In the genomic region with DNA sequence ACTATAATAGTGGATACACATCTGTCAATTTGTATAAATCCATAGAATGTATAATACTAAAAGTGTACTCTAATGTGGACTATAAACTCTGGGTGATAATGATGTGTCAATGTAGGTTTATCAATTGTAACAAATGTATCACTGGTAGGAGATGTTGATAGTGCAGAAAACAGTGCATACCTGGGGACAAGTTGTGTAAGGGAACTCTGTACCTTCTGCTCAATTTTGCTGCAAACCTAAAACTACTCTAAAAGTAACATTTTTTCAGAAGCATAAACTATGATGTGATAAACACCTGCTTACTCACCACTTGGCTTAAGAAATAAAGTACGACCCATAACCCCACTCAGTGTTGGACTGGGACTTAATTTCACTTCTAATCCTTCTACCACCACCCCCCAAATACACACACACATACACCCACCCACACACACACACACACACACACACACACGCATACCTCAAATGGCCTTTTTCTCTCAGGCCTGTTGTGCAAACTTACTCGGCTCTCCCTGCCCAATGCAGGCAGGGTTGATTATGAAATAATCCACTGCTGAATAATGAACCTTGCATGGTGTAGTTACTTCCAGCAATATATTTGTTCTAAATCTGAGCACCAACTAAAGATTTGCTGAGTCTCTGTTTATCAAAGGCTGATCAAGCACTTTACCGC, we compare ENCODE assay signal across 21 cellular contexts.
"Had no signal": no experiment of that assay in that cellular context is flagged by ENCODE, and none has a peak within 500 bp of the region (broad histone marks: within the 10 kb centered on the region; RNA-seq: fewer than 3 reads in every experiment).

No MANE protein-coding gene starts in this region.

- H3K27me3 ChIP-seq: cardiac muscle cell, thyroid gland, upper lobe of right lung had no signal

- ATAC-seq: activated CD4-positive, alpha-beta T cell treated with anti-CD3 and anti-CD28 coated beads for 36 hours; foreskin keratinocyte; natural killer cell treated with Interleukin-12 subunit alpha and Interleukin-12 subunit beta and Interleukin-15 and Interleukin-18, amount 100 ng/mL, for 72 hours; upper lobe of right lung had no signal

- H3K9me3 ChIP-seq: thyroid gland, upper lobe of right lung had no signal

- H3K27ac ChIP-seq: cardiac muscle cell, foreskin keratinocyte, left ventricle myocardium inferior, spleen, thyroid gland, upper lobe of right lung had no signal

- H3K36me3 ChIP-seq: cardiac muscle cell, left ventricle myocardium inferior, spleen, thyroid gland, upper lobe of right lung had no signal

- DNase-seq: activated B cell treated with CpG ODN at 0.5 μM for 24 hours; activated CD4-positive, alpha-beta T cell treated with anti-CD3 and anti-CD28 coated beads for 36 hours; activated CD4-positive, alpha-beta T cell treated with anti-CD3 and anti-CD28 coated beads, Interleukin-2, amount 50 U/mL, for 4 hours; activated CD8-positive, alpha-beta memory T cell treated with anti-CD3 and anti-CD28 coated beads, Interleukin-2, amount 50 U/mL, for 48 hours; activated naive CD4-positive, alpha-beta T cell treated with anti-CD3 and anti-CD28 coated beads for 36 hours; activated naive CD8-positive, alpha-beta T cell treated with anti-CD3 and anti-CD28 coated beads, Interleukin-2, amount 10 ng/mL, durations not matched to agents 7 days and 5 days; activated T-cell treated with anti-CD3 and anti-CD28 coated beads, Interleukin-2, amount 50 U/mL, for 48 hours; amygdala; effector CD4-positive, alpha-beta T cell; foreskin keratinocyte; kidney glomerular epithelial cell; left ventricle myocardium inferior; mammary epithelial cell; spleen; stimulated activated CD4-positive, alpha-beta T cell treated with anti-CD3 and anti-CD28 coated beads, Interleukin-4, amount 100 ng/mL, for 4 hours; substantia nigra; T1000; thyroid gland; upper lobe of right lung had no signal

- H3K4me1 ChIP-seq: foreskin keratinocyte, thyroid gland, upper lobe of right lung had no signal

- H3K4me3 ChIP-seq: cardiac muscle cell, left ventricle myocardium inferior, spleen, thyroid gland, upper lobe of right lung had no signal
